28 cellular contexts compared by ENCODE assay signal in the genomic region with DNA sequence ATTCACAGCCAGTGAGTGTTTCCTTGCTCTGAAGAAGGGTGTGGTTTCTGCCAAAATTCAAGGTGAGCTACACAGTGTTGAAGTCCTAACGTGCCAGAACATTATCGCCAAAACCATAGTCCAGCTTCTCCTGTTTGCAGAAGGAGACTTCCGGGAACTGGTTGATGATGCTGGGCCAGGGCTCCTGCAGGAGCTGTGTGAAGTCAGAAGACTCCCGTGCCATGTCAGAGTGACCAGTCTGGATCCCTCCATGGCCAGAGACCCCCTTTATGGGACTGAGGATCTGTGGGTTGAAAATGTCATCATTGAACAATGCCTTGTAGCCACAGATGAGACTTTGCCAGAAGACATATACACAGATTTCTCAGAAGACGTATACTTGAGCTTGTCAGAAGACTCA.
"Had no signal": no experiment of that assay in that cellular context is flagged by ENCODE, and none has a peak within 500 bp of the region (broad histone marks: within the 10 kb centered on the region; RNA-seq: fewer than 3 reads in every experiment).

No MANE protein-coding gene starts in this region.

- H3K9me3 Mint-ChIP-seq: naive B cell; natural killer cell; nephron; neural progenitor cell; stimulated activated effector memory CD8-positive, alpha-beta T cell treated with anti-CD3 and anti-CD28 coated beads, Interleukin-12 subunit alpha, Interleukin-12 subunit beta, amount 100 ng/mL, for 72 hours; stimulated activated naive B cell treated with anti-CD40 and anti-IgM and Interleukin-4, amounts not matched to agents 10 μg/mL and 1 μg/mL and 100 μg/mL, for 72 hours; stimulated activated naive CD8-positive, alpha-beta T cell treated with anti-CD3 and anti-CD28 coated beads, Interleukin-15, Interleukin-2, amounts not matched to agents 100 ng/mL and 50 ng/mL, for 24 hours had no signal

- H3K27ac Mint-ChIP-seq: natural killer cell; nephron; neural progenitor cell; stimulated activated effector memory CD8-positive, alpha-beta T cell treated with anti-CD3 and anti-CD28 coated beads, Interleukin-12 subunit alpha, Interleukin-12 subunit beta, amount 100 ng/mL, for 72 hours; stimulated activated naive B cell treated with anti-CD40 and anti-IgM and Interleukin-4, amounts not matched to agents 10 μg/mL and 1 μg/mL and 100 μg/mL, for 72 hours; stimulated activated naive CD8-positive, alpha-beta T cell treated with anti-CD3 and anti-CD28 coated beads, Interleukin-15, Interleukin-2, amounts not matched to agents 100 ng/mL and 50 ng/mL, for 24 hours had no signal

- DNase-seq: naive B cell; natural killer cell; occipital lobe; ovary; posterior cingulate gyrus; retina; right cardiac atrium; right lobe of liver; stimulated activated CD4-positive, alpha-beta T cell treated with anti-CD3 and anti-CD28 coated beads, Interleukin-15, amount 100 ng/mL, for 24 hours; stimulated activated CD4-positive, alpha-beta T cell treated with anti-CD3 and anti-CD28 coated beads, Interleukin-2, amount 100 ng/mL, for 24 hours; stimulated activated CD4-positive, alpha-beta T cell treated with anti-CD3 and anti-CD28 coated beads, Interleukin-2, amount 100 ng/mL, for 48 hours; stimulated activated CD4-positive, alpha-beta T cell treated with anti-CD3 and anti-CD28 coated beads, Interleukin-4, amount 100 ng/mL, for 24 hours; stimulated activated naive B cell treated with anti-CD40 and anti-IgM and Interleukin-4, amounts not matched to agents 10 μg/mL and 1 μg/mL and 100 μg/mL, for 72 hours; stimulated activated naive CD4-positive, alpha-beta T cell treated with Interleukin-2 at 50 U/mL for 16 hours; stomach; thyroid gland; trophoblast cell; upper lobe of left lung had no signal

- H3K4me1 ChIP-seq: neural progenitor cell, parathyroid adenoma, prostate gland, right lobe of liver, stomach, thyroid gland, tibial nerve, upper lobe of left lung, vagina had no signal

- H3K9me3 ChIP-seq: ovary, prostate gland, right lobe of liver, stomach, thoracic aorta, thyroid gland, tibial nerve, upper lobe of left lung, vagina had no signal

- H3K4me3 Mint-ChIP-seq: naive B cell; natural killer cell; nephron; neural progenitor cell; stimulated activated effector memory CD8-positive, alpha-beta T cell treated with anti-CD3 and anti-CD28 coated beads, Interleukin-12 subunit alpha, Interleukin-12 subunit beta, amount 100 ng/mL, for 72 hours; stimulated activated naive B cell treated with anti-CD40 and anti-IgM and Interleukin-4, amounts not matched to agents 10 μg/mL and 1 μg/mL and 100 μg/mL, for 72 hours; stimulated activated naive CD8-positive, alpha-beta T cell treated with anti-CD3 and anti-CD28 coated beads, Interleukin-15, Interleukin-2, amounts not matched to agents 100 ng/mL and 50 ng/mL, for 24 hours had no signal

- H3K36me3 Mint-ChIP-seq: naive B cell; natural killer cell; neural progenitor cell; stimulated activated effector memory CD8-positive, alpha-beta T cell treated with anti-CD3 and anti-CD28 coated beads, Interleukin-12 subunit alpha, Interleukin-12 subunit beta, amount 100 ng/mL, for 72 hours; stimulated activated naive B cell treated with anti-CD40 and anti-IgM and Interleukin-4, amounts not matched to agents 10 μg/mL and 1 μg/mL and 100 μg/mL, for 72 hours had no signal

- H3K27me3 Mint-ChIP-seq: stimulated activated naive CD8-positive, alpha-beta T cell treated with anti-CD3 and anti-CD28 coated beads, Interleukin-15, Interleukin-2, amounts not matched to agents 100 ng/mL and 50 ng/mL, for 24 hours had no signal

- H3K4me3 ChIP-seq: neural progenitor cell, ovary, prostate gland, right lobe of liver, skin epidermis, stomach, thoracic aorta, thyroid gland, tibial nerve, upper lobe of left lung, vagina had no signal

- ATAC-seq: natural killer cell; right cardiac atrium; right lobe of liver; stimulated activated effector memory CD8-positive, alpha-beta T cell treated with anti-CD3 and anti-CD28 coated beads, Interleukin-12 subunit alpha, Interleukin-12 subunit beta, amount 100 ng/mL, for 72 hours; stimulated activated naive B cell treated with anti-CD40 and anti-IgM and Interleukin-4, amounts not matched to agents 10 μg/mL and 1 μg/mL and 100 μg/mL, for 72 hours had no signal

- H3K27ac ChIP-seq: neural progenitor cell, ovary, parathyroid adenoma, prostate gland, right lobe of liver, skin epidermis, stomach, thoracic aorta, thyroid gland, tibial nerve, upper lobe of left lung, vagina had no signal

- H3K27me3 ChIP-seq: neural progenitor cell, ovary, right lobe of liver, thyroid gland, tibial nerve, upper lobe of left lung, vagina had no signal

- H3K36me3 ChIP-seq: neural progenitor cell, ovary, prostate gland, right lobe of liver, stomach, thoracic aorta, thyroid gland, tibial nerve, upper lobe of left lung, vagina had no signal

- H3K4me1 Mint-ChIP-seq: naive B cell; natural killer cell; nephron; neural progenitor cell; stimulated activated effector memory CD8-positive, alpha-beta T cell treated with anti-CD3 and anti-CD28 coated beads, Interleukin-12 subunit alpha, Interleukin-12 subunit beta, amount 100 ng/mL, for 72 hours; stimulated activated naive B cell treated with anti-CD40 and anti-IgM and Interleukin-4, amounts not matched to agents 10 μg/mL and 1 μg/mL and 100 μg/mL, for 72 hours had no signal
